Comparison of ENCODE assay signal across 27 cellular contexts in genomic region chr17:73498176-73498575, GRCh38.
"Had no signal": no experiment of that assay in that cellular context is flagged by ENCODE, and none has a peak within 500 bp of the region (broad histone marks: within the 10 kb centered on the region; RNA-seq: fewer than 3 reads in every experiment).

No MANE protein-coding gene starts in this region.

- H3K9ac ChIP-seq: neural progenitor cell had no signal

- H3K27ac ChIP-seq: dorsolateral prefrontal cortex, gastrocnemius medialis, neural progenitor cell, pancreas, right lobe of liver, testis, tibial nerve, upper lobe of left lung, uterus had no signal

- FAIRE-seq: colon, keratinocyte, pancreas, small intestine had no signal

- H3K4me3 Mint-ChIP-seq: naive thymus-derived CD4-positive, alpha-beta T cell; nephron; neural progenitor cell had no signal

- H3K4me1 ChIP-seq: gastrocnemius medialis, neural progenitor cell, pancreas, right lobe of liver, upper lobe of left lung, uterus had no signal

- H3K4me3 ChIP-seq: dorsolateral prefrontal cortex, gastrocnemius medialis, neural progenitor cell, pancreas, right lobe of liver, testis, tibial nerve, upper lobe of left lung, uterus had no signal

- H3K36me3 ChIP-seq: gastrocnemius medialis, neural progenitor cell, pancreas, right lobe of liver, tibial nerve, upper lobe of left lung, uterus had no signal

- H3K9me3 ChIP-seq: gastrocnemius medialis, pancreas, right lobe of liver, testis, tibial nerve, upper lobe of left lung, uterus had no signal

- H3K9me3 Mint-ChIP-seq: naive thymus-derived CD4-positive, alpha-beta T cell; nephron; neural progenitor cell had no signal

- H3K27ac Mint-ChIP-seq: nephron had no signal

- H3K27me3 ChIP-seq: gastrocnemius medialis, neural progenitor cell, right lobe of liver, testis, tibial nerve, upper lobe of left lung, uterus had no signal

- DNase-seq: cerebellar nuclear complex; dorsolateral prefrontal cortex; effector CD4-positive, alpha-beta T cell; gastrocnemius medialis; head of caudate nucleus; mesenchymal stem cell; midbrain; naive thymus-derived CD4-positive, alpha-beta T cell; nucleus accumbens; pancreas; right lobe of liver; small intestine; stimulated activated CD4-positive, alpha-beta T cell treated with anti-CD3 and anti-CD28 coated beads, Interleukin-12 subunit alpha, Interleukin-12 subunit beta, amount 100 ng/mL, for 4 hours; stimulated activated CD4-positive, alpha-beta T cell treated with anti-CD3 and anti-CD28 coated beads, Interleukin-1b, Interleukin-23, amount 100 ng/mL, for 48 hours; stimulated activated CD4-positive, alpha-beta T cell treated with anti-CD3 and anti-CD28 coated beads, Interleukin-4, amount 100 ng/mL, for 1 hour; stimulated activated CD8-positive, alpha-beta memory T cell treated with anti-CD3 and anti-CD28 coated beads, Interleukin-4, amount 100 ng/mL, for 48 hours; stimulated activated naive CD4-positive, alpha-beta T cell; substantia nigra; uterus had no signal

- ATAC-seq: gastrocnemius medialis; left lobe of liver; naive thymus-derived CD4-positive, alpha-beta T cell; pancreas; right lobe of liver had no signal
